14 cellular contexts compared by ENCODE assay signal in genomic region chr3:52249683-52250082, GRCh38. TPM values are rescaled to one million over a fixed set of nuclear protein-coding genes. Genes with fewer than 3 reads are reported as not detected.
A peak's percentile ranks its signal among the peaks of the same experiment; 100 is the strongest.
DNase-seq lines count a peak whose midpoint lies in the region; ATAC-seq and TF ChIP-seq lines count a peak whose summit lies in the region.
"Had no signal": no experiment of that assay in that cellular context is flagged by ENCODE, and none has a peak within 500 bp of the region (broad histone marks: within the 10 kb centered on the region; RNA-seq: fewer than 3 reads in every experiment).

No MANE protein-coding gene starts in this region.

- POLR2A ChIA-PET in activated CD8-positive, alpha-beta T cell treated with anti-CD3 and anti-CD28 coated beads for 36 hours (lab: Charles Lee): interaction anchor here (1.6 to 33.3 kb wide), 4 partner anchors 9 to 28 kb away, joined by 7 to 949 read pairs (median 54); partner anchors contain the start of genes GLYCTK, TWF2 and WDR82

- CTCF ChIA-PET in activated naive CD4-positive, alpha-beta T cell treated with anti-CD3 and anti-CD28 coated beads for 36 hours (lab: Charles Lee): interaction anchor here (1.3 to 10.5 kb wide), 5 partner anchors 10 to 29 kb away, joined by 3 to 49 read pairs (median 7); no protein-coding TSS in a partner anchor
- CTCF ChIA-PET in activated CD8-positive, alpha-beta T cell treated with anti-CD3 and anti-CD28 coated beads for 36 hours (lab: Charles Lee): interaction anchor here (1.1 to 3.9 kb wide), 3 partner anchors 9 to 32 kb away, joined by 3 to 21 read pairs (median 3); no protein-coding TSS in a partner anchor

- H3K4me1 Mint-ChIP-seq in activated naive CD4-positive, alpha-beta T cell treated with anti-CD3 and anti-CD28 coated beads for 36 hours (ENCODE audit: low read depth): peaks cover 78% of the 10 kb centered on the region
- H3K4me1 Mint-ChIP-seq in activated CD8-positive, alpha-beta T cell treated with anti-CD3 and anti-CD28 coated beads for 36 hours (ENCODE audit: low read depth): peaks cover 74% of the 10 kb centered on the region
- H3K4me1 Mint-ChIP-seq in immature natural killer cell: peaks cover 74 to 82% of the 10 kb centered on the region in 2 donors
- H3K4me1 Mint-ChIP-seq in stimulated activated naive CD8-positive, alpha-beta T cell treated with anti-CD3 and anti-CD28 coated beads, Interleukin-15, amount 100 ng/mL, for 72 hours: peaks cover 86% of the 10 kb centered on the region

- H3K27ac Mint-ChIP-seq in activated naive CD4-positive, alpha-beta T cell treated with anti-CD3 and anti-CD28 coated beads for 36 hours: peak overlapping the region; percentile 99
- H3K27ac Mint-ChIP-seq in activated CD8-positive, alpha-beta T cell treated with anti-CD3 and anti-CD28 coated beads for 36 hours: peak overlapping the region; percentile 79
- peak overlapping the region; percentile 42 to 100 (median 92) for H3K27ac Mint-ChIP-seq in immature natural killer cell
- H3K27ac Mint-ChIP-seq in stimulated activated naive CD8-positive, alpha-beta T cell treated with anti-CD3 and anti-CD28 coated beads, Interleukin-15, amount 100 ng/mL, for 72 hours: peak overlapping the region in 1 of 2 donors; percentile 94

- H3K36me3 Mint-ChIP-seq in activated naive CD4-positive, alpha-beta T cell treated with anti-CD3 and anti-CD28 coated beads for 36 hours (ENCODE audit: low read depth): peaks cover 74% of the 10 kb centered on the region
- peaks cover 79% of the 10 kb centered on the region for H3K36me3 Mint-ChIP-seq in activated CD8-positive, alpha-beta T cell treated with anti-CD3 and anti-CD28 coated beads for 36 hours (ENCODE audit: low read depth)
- peaks cover 8 to 27% (median 13%) of the 10 kb centered on the region in 3 donors for H3K36me3 Mint-ChIP-seq in immature natural killer cell

- no peak for TF ChIP-seq CTCF in activated CD8-positive, alpha-beta T cell treated with anti-CD3 and anti-CD28 coated beads for 36 hours (IDR thresholded peaks at IDR 0.05)

- no peaks in the 10 kb centered on the region for H3K27me3 Mint-ChIP-seq in activated naive CD4-positive, alpha-beta T cell treated with anti-CD3 and anti-CD28 coated beads for 36 hours (ENCODE audit: low read depth)
- no peaks in the 10 kb centered on the region for H3K27me3 Mint-ChIP-seq in activated CD8-positive, alpha-beta T cell treated with anti-CD3 and anti-CD28 coated beads for 36 hours
- peaks cover 13 to 19% (median 14%) of the 10 kb centered on the region in 3 donors for H3K27me3 Mint-ChIP-seq in immature natural killer cell (ENCODE audit: low read depth in 3 of 3)
- no peaks in the 10 kb centered on the region for H3K27me3 Mint-ChIP-seq in stimulated activated naive CD8-positive, alpha-beta T cell treated with anti-CD3 and anti-CD28 coated beads, Interleukin-15, amount 100 ng/mL, for 72 hours

- DNase-seq in activated naive CD4-positive, alpha-beta T cell treated with anti-CD3 and anti-CD28 coated beads for 36 hours: peak; percentile 17
- DNase-seq in activated naive CD4-positive, alpha-beta T cell treated with Interleukin-2 at 50 U/mL for 16 hours: no peak
- no peak for DNase-seq in activated CD8-positive, alpha-beta T cell treated with anti-CD3 and anti-CD28 coated beads for 36 hours
- DNase-seq in immature natural killer cell (no peak), AG08396 (ENCODE audit: low spot score) (no peak), EL (no peak)
- DNase-seq in stimulated activated naive CD8-positive, alpha-beta T cell treated with anti-CD3 and anti-CD28 coated beads, Interleukin-15, amount 100 ng/mL, for 72 hours: peak in 1 of 2 donors; percentile 7
- DNase-seq: activated CD4-positive, alpha-beta T cell treated with anti-CD3 and anti-CD28 coated beads, Interleukin-2, amount 50 U/mL, for 4 hours; cortex of kidney; HCEC 1CT; Karpas-422; NCI-H187 treated with DMSO at 0.1 percent for 48 hours had no signal

- H3K9me3 Mint-ChIP-seq in activated naive CD4-positive, alpha-beta T cell treated with anti-CD3 and anti-CD28 coated beads for 36 hours: no peaks in the 10 kb centered on the region
- no peaks in the 10 kb centered on the region for H3K9me3 Mint-ChIP-seq in activated CD8-positive, alpha-beta T cell treated with anti-CD3 and anti-CD28 coated beads for 36 hours
- H3K9me3 Mint-ChIP-seq in immature natural killer cell: no peaks in the 10 kb centered on the region
- no peaks in the 10 kb centered on the region for H3K9me3 Mint-ChIP-seq in stimulated activated naive CD8-positive, alpha-beta T cell treated with anti-CD3 and anti-CD28 coated beads, Interleukin-15, amount 100 ng/mL, for 72 hours

- intact Hi-C loops in activated naive CD4-positive, alpha-beta T cell treated with anti-CD3 and anti-CD28 coated beads for 36 hours (cut with micrococcal nuclease): no loop called here
- intact Hi-C loops in activated CD8-positive, alpha-beta T cell treated with anti-CD3 and anti-CD28 coated beads for 36 hours (cut with micrococcal nuclease): no loop called here

- no peak overlapping the region for H3K4me3 Mint-ChIP-seq in activated naive CD4-positive, alpha-beta T cell treated with anti-CD3 and anti-CD28 coated beads for 36 hours
- no peak overlapping the region for H3K4me3 Mint-ChIP-seq in activated CD8-positive, alpha-beta T cell treated with anti-CD3 and anti-CD28 coated beads for 36 hours
- no peak overlapping the region for H3K4me3 Mint-ChIP-seq in immature natural killer cell
- peak overlapping the region; percentile 29 to 96 for H3K4me3 Mint-ChIP-seq in stimulated activated naive CD8-positive, alpha-beta T cell treated with anti-CD3 and anti-CD28 coated beads, Interleukin-15, amount 100 ng/mL, for 72 hours

- no peak for ATAC-seq in activated CD8-positive, alpha-beta T cell treated with anti-CD3 and anti-CD28 coated beads for 36 hours
- ATAC-seq in stimulated activated naive CD8-positive, alpha-beta T cell treated with anti-CD3 and anti-CD28 coated beads, Interleukin-15, amount 100 ng/mL, for 72 hours: no peak
- no peak for ATAC-seq in GM19023 (IDR thresholded peaks at IDR 0.05; ENCODE audit: unreplicated experiment)

RNA-seq across cellular contexts. Expression of gene PPM1M, which starts 4.1 kb away (rescaled TPM):
- 100 to 1,000 TPM; 107 to 108 TPM for total RNA-seq in activated naive CD4-positive, alpha-beta T cell treated with anti-CD3 and anti-CD28 coated beads for 36 hours
- total RNA-seq in activated CD8-positive, alpha-beta T cell treated with anti-CD3 and anti-CD28 coated beads for 36 hours: 100 to 1,000 TPM in 1 of 2 experiments, 10 to 100 TPM in 1; 94.3 to 100 TPM
- polyA plus RNA-seq in immature natural killer cell: 10 to 100 TPM; 57.1 to 83.6 (median 66.8) TPM

RNA-seq across cellular contexts. Expression of gene TWF2, which starts 10.7 kb away (rescaled TPM):
- total RNA-seq in activated naive CD4-positive, alpha-beta T cell treated with anti-CD3 and anti-CD28 coated beads for 36 hours: 10 to 100 TPM; 89.1 to 91.3 TPM
- total RNA-seq in activated CD8-positive, alpha-beta T cell treated with anti-CD3 and anti-CD28 coated beads for 36 hours: 100 to 1,000 TPM; 137 TPM
- polyA plus RNA-seq in immature natural killer cell: 100 to 1,000 TPM in 2 of 3 donors, 10 to 100 TPM in 1; 96.4 to 159 (median 143) TPM

RNA-seq across cellular contexts. Expression of gene TLR9, which starts 24.2 kb away (rescaled TPM):
- under 1 TPM; 0.62 to 0.89 TPM for total RNA-seq in activated naive CD4-positive, alpha-beta T cell treated with anti-CD3 and anti-CD28 coated beads for 36 hours
- total RNA-seq in activated CD8-positive, alpha-beta T cell treated with anti-CD3 and anti-CD28 coated beads for 36 hours: 1 to 10 TPM; 2.0 TPM
- polyA plus RNA-seq in immature natural killer cell: not detected
- total RNA-seq: RPMI7951 had no signal

RNA-seq across cellular contexts. Expression of gene WDR82, which starts 28.8 kb away (rescaled TPM):
- total RNA-seq in activated naive CD4-positive, alpha-beta T cell treated with anti-CD3 and anti-CD28 coated beads for 36 hours: 100 to 1,000 TPM; 176 to 177 TPM
- 100 to 1,000 TPM; 103 to 105 TPM for total RNA-seq in activated CD8-positive, alpha-beta T cell treated with anti-CD3 and anti-CD28 coated beads for 36 hours
- 10 to 100 TPM; 76.9 to 99.5 (median 81.5) TPM for polyA plus RNA-seq in immature natural killer cell

RNA-seq across cellular contexts. Expression of gene GLYCTK, which starts 37.9 kb away (rescaled TPM):
- 10 to 100 TPM; 25.9 to 27.7 TPM for total RNA-seq in activated naive CD4-positive, alpha-beta T cell treated with anti-CD3 and anti-CD28 coated beads for 36 hours
- total RNA-seq in activated CD8-positive, alpha-beta T cell treated with anti-CD3 and anti-CD28 coated beads for 36 hours: 10 to 100 TPM; 21.6 to 21.9 TPM
- polyA plus RNA-seq in immature natural killer cell: 10 to 100 TPM in 2 of 3 donors, 1 to 10 TPM in 1; 8.2 to 14.5 (median 12.1) TPM

Comparison
In these comparisons a context has a peak if more than half of its experiments do, and no peak if none do; other contexts are left out.
1. H3K4me3 Mint-ChIP-seq: peak in stimulated activated naive CD8-positive, alpha-beta T cell treated with anti-CD3 and anti-CD28 coated beads, Interleukin-15, amount 100 ng/mL, for 72 hours (2 of 2); none in activated naive CD4-positive, alpha-beta T cell treated with anti-CD3 and anti-CD28 coated beads for 36 hours (single experiment), activated CD8-positive, alpha-beta T cell treated with anti-CD3 and anti-CD28 coated beads for 36 hours (single experiment) and immature natural killer cell (0 of 5).